In the genomic region with DNA sequence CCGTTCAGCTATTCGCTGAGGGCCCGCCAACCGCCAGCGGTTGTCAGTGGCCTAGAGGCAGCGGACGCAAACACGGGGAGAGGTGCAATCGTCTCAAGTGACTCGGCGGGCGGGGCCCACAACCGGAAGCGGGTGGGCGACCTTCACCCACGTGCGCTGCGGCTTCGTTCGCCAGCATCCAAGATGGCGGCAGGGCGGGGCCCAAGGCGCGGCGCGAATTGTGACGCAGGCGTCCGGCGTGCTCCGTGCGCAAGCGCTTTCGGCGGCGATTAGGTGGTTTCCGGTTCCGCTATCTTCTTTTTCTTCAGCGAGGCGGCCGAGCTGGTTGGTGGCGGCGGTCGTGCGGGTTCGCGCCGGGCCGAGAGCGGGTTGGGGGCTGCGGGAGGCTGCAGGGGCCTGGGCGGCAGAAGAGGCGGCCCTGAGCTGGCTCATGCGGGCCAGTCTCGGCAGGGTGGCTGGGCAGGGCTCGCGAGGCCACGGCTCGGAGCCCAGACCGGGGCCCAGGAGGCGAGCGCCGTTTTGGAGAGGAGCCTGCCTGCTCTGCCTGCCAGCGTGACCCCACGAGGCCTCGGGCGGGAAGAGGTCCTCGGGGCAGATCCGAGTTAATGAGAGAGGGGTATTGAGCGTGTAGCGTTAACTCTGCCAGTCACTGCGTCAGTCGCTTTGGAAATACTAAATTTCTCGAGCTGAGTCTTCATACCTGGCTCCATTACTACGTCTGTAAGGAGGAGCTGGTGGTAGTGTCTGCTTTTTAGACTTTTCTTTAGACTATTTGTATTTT, we compare ENCODE assay signal across 1 cellular context.
TF ChIP-seq lines count a peak whose summit lies in the region.

UBA52 (plus strand) TSS at position 294 of the 781 bp plus-strand sequence. CDS start 1,444 bp downstream, outside the sequence.

TF ChIP-seq in HepG2, 621 proteins besides CTCF, POLR2A, EP300 and RAD21 (continued from another document and continues in another):
- TF ChIP-seq, protein P1, sequence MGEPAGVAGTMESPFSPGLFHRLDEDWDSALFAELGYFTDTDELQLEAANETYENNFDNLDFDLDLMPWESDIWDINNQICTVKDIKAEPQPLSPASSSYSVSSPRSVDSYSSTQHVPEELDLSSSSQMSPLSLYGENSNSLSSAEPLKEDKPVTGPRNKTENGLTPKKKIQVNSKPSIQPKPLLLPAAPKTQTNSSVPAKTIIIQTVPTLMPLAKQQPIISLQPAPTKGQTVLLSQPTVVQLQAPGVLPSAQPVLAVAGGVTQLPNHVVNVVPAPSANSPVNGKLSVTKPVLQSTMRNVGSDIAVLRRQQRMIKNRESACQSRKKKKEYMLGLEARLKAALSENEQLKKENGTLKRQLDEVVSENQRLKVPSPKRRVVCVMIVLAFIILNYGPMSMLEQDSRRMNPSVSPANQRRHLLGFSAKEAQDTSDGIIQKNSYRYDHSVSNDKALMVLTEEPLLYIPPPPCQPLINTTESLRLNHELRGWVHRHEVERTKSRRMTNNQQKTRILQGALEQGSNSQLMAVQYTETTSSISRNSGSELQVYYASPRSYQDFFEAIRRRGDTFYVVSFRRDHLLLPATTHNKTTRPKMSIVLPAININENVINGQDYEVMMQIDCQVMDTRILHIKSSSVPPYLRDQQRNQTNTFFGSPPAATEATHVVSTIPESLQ (CRISPR knock-in tag; conservative IDR thresholded peaks at IDR 0.05) = no peak
- no peak for TF ChIP-seq ZNF292 (CRISPR knock-in tag; IDR thresholded peaks at IDR 0.05; ENCODE audit: borderline replicate concordance, low read depth)
- no peak for TF ChIP-seq CHD2 (IDR thresholded peaks at IDR 0.05; ENCODE audit: low read depth, low read length)
- TF ChIP-seq, protein P2, sequence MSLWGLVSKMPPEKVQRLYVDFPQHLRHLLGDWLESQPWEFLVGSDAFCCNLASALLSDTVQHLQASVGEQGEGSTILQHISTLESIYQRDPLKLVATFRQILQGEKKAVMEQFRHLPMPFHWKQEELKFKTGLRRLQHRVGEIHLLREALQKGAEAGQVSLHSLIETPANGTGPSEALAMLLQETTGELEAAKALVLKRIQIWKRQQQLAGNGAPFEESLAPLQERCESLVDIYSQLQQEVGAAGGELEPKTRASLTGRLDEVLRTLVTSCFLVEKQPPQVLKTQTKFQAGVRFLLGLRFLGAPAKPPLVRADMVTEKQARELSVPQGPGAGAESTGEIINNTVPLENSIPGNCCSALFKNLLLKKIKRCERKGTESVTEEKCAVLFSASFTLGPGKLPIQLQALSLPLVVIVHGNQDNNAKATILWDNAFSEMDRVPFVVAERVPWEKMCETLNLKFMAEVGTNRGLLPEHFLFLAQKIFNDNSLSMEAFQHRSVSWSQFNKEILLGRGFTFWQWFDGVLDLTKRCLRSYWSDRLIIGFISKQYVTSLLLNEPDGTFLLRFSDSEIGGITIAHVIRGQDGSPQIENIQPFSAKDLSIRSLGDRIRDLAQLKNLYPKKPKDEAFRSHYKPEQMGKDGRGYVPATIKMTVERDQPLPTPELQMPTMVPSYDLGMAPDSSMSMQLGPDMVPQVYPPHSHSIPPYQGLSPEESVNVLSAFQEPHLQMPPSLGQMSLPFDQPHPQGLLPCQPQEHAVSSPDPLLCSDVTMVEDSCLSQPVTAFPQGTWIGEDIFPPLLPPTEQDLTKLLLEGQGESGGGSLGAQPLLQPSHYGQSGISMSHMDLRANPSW (CRISPR knock-in tag; IDR thresholded peaks at IDR 0.05; ENCODE audit: borderline replicate concordance) = peak; percentile 81
- TF ChIP-seq, protein P3, sequence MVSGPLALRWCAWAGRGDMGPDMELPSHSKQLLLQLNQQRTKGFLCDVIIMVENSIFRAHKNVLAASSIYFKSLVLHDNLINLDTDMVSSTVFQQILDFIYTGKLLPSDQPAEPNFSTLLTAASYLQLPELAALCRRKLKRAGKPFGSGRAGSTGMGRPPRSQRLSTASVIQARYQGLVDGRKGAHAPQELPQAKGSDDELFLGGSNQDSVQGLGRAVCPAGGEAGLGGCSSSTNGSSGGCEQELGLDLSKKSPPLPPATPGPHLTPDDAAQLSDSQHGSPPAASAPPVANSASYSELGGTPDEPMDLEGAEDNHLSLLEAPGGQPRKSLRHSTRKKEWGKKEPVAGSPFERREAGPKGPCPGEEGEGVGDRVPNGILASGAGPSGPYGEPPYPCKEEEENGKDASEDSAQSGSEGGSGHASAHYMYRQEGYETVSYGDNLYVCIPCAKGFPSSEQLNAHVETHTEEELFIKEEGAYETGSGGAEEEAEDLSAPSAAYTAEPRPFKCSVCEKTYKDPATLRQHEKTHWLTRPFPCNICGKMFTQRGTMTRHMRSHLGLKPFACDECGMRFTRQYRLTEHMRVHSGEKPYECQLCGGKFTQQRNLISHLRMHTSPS (CRISPR knock-in tag; IDR thresholded peaks at IDR 0.05; ENCODE audit: low read depth) = no peak
- peak; percentile 93 for TF ChIP-seq SALL1 (CRISPR knock-in tag; IDR thresholded peaks at IDR 0.05)
- TF ChIP-seq PAF1 (CRISPR knock-in tag; IDR thresholded peaks at IDR 0.05) = 0 out of 2 replicates have a peak, but pooled peaks have one; percentile 55
- TF ChIP-seq RELA (CRISPR knock-in tag; IDR thresholded peaks at IDR 0.05) = 0 out of 2 replicates have a peak, but pooled peaks have one; percentile 61
- TF ChIP-seq, protein P4, sequence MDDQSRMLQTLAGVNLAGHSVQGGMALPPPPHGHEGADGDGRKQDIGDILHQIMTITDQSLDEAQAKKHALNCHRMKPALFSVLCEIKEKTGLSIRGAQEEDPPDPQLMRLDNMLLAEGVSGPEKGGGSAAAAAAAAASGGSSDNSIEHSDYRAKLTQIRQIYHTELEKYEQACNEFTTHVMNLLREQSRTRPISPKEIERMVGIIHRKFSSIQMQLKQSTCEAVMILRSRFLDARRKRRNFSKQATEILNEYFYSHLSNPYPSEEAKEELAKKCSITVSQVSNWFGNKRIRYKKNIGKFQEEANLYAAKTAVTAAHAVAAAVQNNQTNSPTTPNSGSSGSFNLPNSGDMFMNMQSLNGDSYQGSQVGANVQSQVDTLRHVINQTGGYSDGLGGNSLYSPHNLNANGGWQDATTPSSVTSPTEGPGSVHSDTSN (CRISPR knock-in tag; IDR thresholded peaks at IDR 0.05; ENCODE audit: borderline replicate concordance) = no peak
- TF ChIP-seq HOXA3 (CRISPR knock-in tag; IDR thresholded peaks at IDR 0.05) = peak; percentile 100
- peak; percentile 92 for TF ChIP-seq KLF6 (CRISPR knock-in tag; IDR thresholded peaks at IDR 0.05)
- peak; percentile 86 for TF ChIP-seq FOXC1 (CRISPR knock-in tag; IDR thresholded peaks at IDR 0.05; ENCODE audit: borderline replicate concordance)
- no peak; the same call in 1 of the 2 replicates for TF ChIP-seq HMG20A (CRISPR knock-in tag; IDR thresholded peaks at IDR 0.05; ENCODE audit: borderline replicate concordance)
- TF ChIP-seq NR2F6 (IDR thresholded peaks at IDR 0.05) = no peak
- peak; percentile 85; the same call in 1 of the 2 replicates for TF ChIP-seq NR2F6 (CRISPR knock-in tag; IDR thresholded peaks at IDR 0.05)
- TF ChIP-seq, protein P5, sequence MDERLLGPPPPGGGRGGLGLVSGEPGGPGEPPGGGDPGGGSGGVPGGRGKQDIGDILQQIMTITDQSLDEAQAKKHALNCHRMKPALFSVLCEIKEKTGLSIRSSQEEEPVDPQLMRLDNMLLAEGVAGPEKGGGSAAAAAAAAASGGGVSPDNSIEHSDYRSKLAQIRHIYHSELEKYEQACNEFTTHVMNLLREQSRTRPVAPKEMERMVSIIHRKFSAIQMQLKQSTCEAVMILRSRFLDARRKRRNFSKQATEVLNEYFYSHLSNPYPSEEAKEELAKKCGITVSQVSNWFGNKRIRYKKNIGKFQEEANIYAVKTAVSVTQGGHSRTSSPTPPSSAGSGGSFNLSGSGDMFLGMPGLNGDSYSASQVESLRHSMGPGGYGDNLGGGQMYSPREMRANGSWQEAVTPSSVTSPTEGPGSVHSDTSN (CRISPR knock-in tag; IDR thresholded peaks at IDR 0.05) = no peak
- no peak for TF ChIP-seq TCF7L2 (IDR thresholded peaks at IDR 0.05; ENCODE audit: low read depth, low read length)
- peak; percentile 84; the same call in 1 of the 2 replicates for TF ChIP-seq KMT2B (CRISPR knock-in tag; IDR thresholded peaks at IDR 0.05)
- TF ChIP-seq IKZF4 (CRISPR knock-in tag; IDR thresholded peaks at IDR 0.05; ENCODE audit: borderline replicate concordance, low read depth, not compliant biosample characterization) = no peak
- TF ChIP-seq THAP8 (CRISPR knock-in tag; IDR thresholded peaks at IDR 0.05; ENCODE audit: borderline replicate concordance) = no peak
- TF ChIP-seq NONO (IDR thresholded peaks at IDR 0.05) = no peak
- TF ChIP-seq NONO (CRISPR knock-in tag; conservative IDR thresholded peaks at IDR 0.05) = peak; percentile 99
- peak; percentile 71; the same call in 1 of the 2 replicates for TF ChIP-seq SOX5 (CRISPR knock-in tag; IDR thresholded peaks at IDR 0.05; ENCODE audit: borderline replicate concordance)
- TF ChIP-seq ZNF225 (CRISPR knock-in tag; IDR thresholded peaks at IDR 0.05) = no peak
- TF ChIP-seq ZNF430 (CRISPR knock-in tag; IDR thresholded peaks at IDR 0.05) = peak; percentile 81
- TF ChIP-seq JDP2 (CRISPR knock-in tag; IDR thresholded peaks at IDR 0.05; ENCODE audit: borderline replicate concordance) = peak; percentile 36; the same call in 1 of the 2 replicates
- TF ChIP-seq, protein P6, sequence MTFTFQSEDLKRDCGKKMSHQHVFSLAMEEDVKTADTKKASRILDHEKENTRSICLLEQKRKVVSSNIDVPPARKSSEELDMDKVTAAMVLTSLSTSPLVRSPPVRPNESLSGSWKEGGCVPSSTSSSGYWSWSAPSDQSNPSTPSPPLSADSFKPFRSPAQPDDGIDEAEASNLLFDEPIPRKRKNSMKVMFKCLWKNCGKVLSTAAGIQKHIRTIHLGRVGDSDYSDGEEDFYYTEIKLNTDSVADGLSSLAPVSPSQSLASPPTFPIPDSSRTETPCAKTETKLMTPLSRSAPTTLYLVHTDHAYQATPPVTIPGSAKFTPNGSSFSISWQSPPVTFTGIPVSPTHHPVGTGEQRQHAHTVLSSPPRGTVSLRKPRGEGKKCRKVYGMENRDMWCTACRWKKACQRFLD (CRISPR knock-in tag; IDR thresholded peaks at IDR 0.05; ENCODE audit: borderline replicate concordance) = peak; percentile 64; the same call in 1 of the 2 replicates
- peak; percentile 90; the same call in 1 of the 2 replicates for TF ChIP-seq ZNF691 (CRISPR knock-in tag; IDR thresholded peaks at IDR 0.05; ENCODE audit: borderline replicate concordance, low read depth)
- TF ChIP-seq, protein P7, sequence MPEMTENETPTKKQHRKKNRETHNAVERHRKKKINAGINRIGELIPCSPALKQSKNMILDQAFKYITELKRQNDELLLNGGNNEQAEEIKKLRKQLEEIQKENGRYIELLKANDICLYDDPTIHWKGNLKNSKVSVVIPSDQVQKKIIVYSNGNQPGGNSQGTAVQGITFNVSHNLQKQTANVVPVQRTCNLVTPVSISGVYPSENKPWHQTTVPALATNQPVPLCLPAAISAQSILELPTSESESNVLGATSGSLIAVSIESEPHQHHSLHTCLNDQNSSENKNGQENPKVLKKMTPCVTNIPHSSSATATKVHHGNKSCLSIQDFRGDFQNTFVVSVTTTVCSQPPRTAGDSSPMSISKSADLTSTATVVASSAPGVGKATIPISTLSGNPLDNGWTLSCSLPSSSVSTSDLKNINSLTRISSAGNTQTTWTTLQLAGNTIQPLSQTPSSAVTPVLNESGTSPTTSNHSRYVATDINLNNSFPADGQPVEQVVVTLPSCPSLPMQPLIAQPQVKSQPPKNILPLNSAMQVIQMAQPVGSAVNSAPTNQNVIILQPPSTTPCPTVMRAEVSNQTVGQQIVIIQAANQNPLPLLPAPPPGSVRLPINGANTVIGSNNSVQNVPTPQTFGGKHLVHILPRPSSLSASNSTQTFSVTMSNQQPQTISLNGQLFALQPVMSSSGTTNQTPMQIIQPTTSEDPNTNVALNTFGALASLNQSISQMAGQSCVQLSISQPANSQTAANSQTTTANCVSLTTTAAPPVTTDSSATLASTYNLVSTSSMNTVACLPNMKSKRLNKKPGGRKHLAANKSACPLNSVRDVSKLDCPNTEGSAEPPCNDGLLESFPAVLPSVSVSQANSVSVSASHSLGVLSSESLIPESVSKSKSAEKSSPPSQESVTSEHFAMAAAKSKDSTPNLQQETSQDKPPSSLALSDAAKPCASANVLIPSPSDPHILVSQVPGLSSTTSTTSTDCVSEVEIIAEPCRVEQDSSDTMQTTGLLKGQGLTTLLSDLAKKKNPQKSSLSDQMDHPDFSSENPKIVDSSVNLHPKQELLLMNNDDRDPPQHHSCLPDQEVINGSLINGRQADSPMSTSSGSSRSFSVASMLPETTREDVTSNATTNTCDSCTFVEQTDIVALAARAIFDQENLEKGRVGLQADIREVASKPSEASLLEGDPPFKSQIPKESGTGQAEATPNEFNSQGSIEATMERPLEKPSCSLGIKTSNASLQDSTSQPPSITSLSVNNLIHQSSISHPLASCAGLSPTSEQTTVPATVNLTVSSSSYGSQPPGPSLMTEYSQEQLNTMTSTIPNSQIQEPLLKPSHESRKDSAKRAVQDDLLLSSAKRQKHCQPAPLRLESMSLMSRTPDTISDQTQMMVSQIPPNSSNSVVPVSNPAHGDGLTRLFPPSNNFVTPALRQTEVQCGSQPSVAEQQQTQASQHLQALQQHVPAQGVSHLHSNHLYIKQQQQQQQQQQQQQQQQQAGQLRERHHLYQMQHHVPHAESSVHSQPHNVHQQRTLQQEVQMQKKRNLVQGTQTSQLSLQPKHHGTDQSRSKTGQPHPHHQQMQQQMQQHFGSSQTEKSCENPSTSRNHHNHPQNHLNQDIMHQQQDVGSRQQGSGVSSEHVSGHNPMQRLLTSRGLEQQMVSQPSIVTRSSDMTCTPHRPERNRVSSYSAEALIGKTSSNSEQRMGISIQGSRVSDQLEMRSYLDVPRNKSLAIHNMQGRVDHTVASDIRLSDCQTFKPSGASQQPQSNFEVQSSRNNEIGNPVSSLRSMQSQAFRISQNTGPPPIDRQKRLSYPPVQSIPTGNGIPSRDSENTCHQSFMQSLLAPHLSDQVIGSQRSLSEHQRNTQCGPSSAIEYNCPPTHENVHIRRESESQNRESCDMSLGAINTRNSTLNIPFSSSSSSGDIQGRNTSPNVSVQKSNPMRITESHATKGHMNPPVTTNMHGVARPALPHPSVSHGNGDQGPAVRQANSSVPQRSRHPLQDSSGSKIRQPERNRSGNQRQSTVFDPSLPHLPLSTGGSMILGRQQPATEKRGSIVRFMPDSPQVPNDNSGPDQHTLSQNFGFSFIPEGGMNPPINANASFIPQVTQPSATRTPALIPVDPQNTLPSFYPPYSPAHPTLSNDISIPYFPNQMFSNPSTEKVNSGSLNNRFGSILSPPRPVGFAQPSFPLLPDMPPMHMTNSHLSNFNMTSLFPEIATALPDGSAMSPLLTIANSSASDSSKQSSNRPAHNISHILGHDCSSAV (CRISPR knock-in tag; IDR thresholded peaks at IDR 0.05; ENCODE audit: borderline replicate concordance) = peak; percentile 93; the same call in 1 of the 2 replicates
- peak; percentile 91 for TF ChIP-seq SP5 (CRISPR knock-in tag; IDR thresholded peaks at IDR 0.05; ENCODE audit: borderline replicate concordance, low read depth)
- TF ChIP-seq ZNF263 (CRISPR knock-in tag; IDR thresholded peaks at IDR 0.05) = no peak; the same call in none of the 2 replicates
